ENCODE assay signal across 11 cellular contexts in genomic region chr6:43262780-43263313, GRCh38. TPM values are rescaled to one million over a fixed set of nuclear protein-coding genes. Genes with fewer than 3 reads are reported as not detected.
DNase-seq lines count a peak whose midpoint lies in the region; ATAC-seq and TF ChIP-seq lines count a peak whose summit lies in the region.
"Had no signal": no experiment of that assay in that cellular context is flagged by ENCODE, and none has a peak within 500 bp of the region (broad histone marks: within the 10 kb centered on the region; RNA-seq: fewer than 3 reads in every experiment).

No MANE protein-coding gene starts in this region.

- no peak overlapping the region for H3K23ac ChIP-seq in mesenchymal stem cell (ENCODE audit: low read length in 2 of 2)

- H3K79me1 ChIP-seq in mesenchymal stem cell (replicated peaks; ENCODE audit: low read length, poor library complexity, severe bottlenecking): no peaks in the 10 kb centered on the region

- H2BK15ac ChIP-seq in mesenchymal stem cell (ENCODE audit: low read depth, poor library complexity, severe bottlenecking): no peak overlapping the region

- no peak overlapping the region for H2BK5ac ChIP-seq in mesenchymal stem cell (ENCODE audit: low read depth, low read length, poor library complexity, severe bottlenecking)

- no peak overlapping the region for H2BK120ac ChIP-seq in mesenchymal stem cell (ENCODE audit: low read depth, low read length)

- H3K79me2 ChIP-seq in KMS-11 (ENCODE audit: insufficient read depth, low read depth): no peaks in the 10 kb centered on the region

- H3K36me3 ChIP-seq in KMS-11 (ENCODE audit: insufficient read depth) (no peaks in the 10 kb centered on the region), mesenchymal stem cell (ENCODE audit: control insufficient read depth in 1 of 2, insufficient read depth in 2 of 2, low read depth in 1 of 2, low read length in 2 of 2) (no peaks in the 10 kb centered on the region), upper lobe of right lung (no peaks in the 10 kb centered on the region)
- H3K36me3 ChIP-seq: BLaER1 had no signal

- H3K9me3 ChIP-seq in mesenchymal stem cell (ENCODE audit: control insufficient read depth, low read length) (no peaks in the 10 kb centered on the region), upper lobe of right lung (no peaks in the 10 kb centered on the region)
- H3K9me3 ChIP-seq: BLaER1 had no signal

- H3K27me3 Mint-ChIP-seq in stimulated activated naive CD8-positive, alpha-beta T cell treated with anti-CD3 and anti-CD28 coated beads, Interleukin-15, amount 100 ng/mL, for 72 hours: no peaks in the 10 kb centered on the region

- H4K8ac ChIP-seq in mesenchymal stem cell (ENCODE audit: low read length): no peak overlapping the region

- WGBS in mesenchymal stem cell: 92% methylated on average over 35 of the region's 39 CpGs

- H3K4me1 Mint-ChIP-seq in stimulated activated naive CD8-positive, alpha-beta T cell treated with anti-CD3 and anti-CD28 coated beads, Interleukin-15, amount 100 ng/mL, for 72 hours: peaks cover 10% of the 10 kb centered on the region

- H3K4me1 ChIP-seq in KMS-11 (ENCODE audit: low read depth, poor library complexity, severe bottlenecking): peaks cover 14% of the 10 kb centered on the region
- H3K4me1 ChIP-seq in mesenchymal stem cell (ENCODE audit: control insufficient read depth, insufficient read depth, low read depth, low read length): no peaks in the 10 kb centered on the region
- no peaks in the 10 kb centered on the region for H3K4me1 ChIP-seq in upper lobe of right lung
- H3K4me1 ChIP-seq: BLaER1 had no signal

- TF ChIP-seq CTCF in KMS-11 (conservative IDR thresholded peaks at IDR 0.05; ENCODE audit: low read depth, low read length) (no peak), upper lobe of right lung (IDR thresholded peaks at IDR 0.05) (no peak)

- no peak overlapping the region for H3K4me3 Mint-ChIP-seq in stimulated activated naive CD8-positive, alpha-beta T cell treated with anti-CD3 and anti-CD28 coated beads, Interleukin-15, amount 100 ng/mL, for 72 hours
- H3K4me3 Mint-ChIP-seq: CD4-positive, CD25-positive, alpha-beta regulatory T cell had no signal

- no peak for DNase-seq in stimulated activated naive CD8-positive, alpha-beta T cell treated with anti-CD3 and anti-CD28 coated beads, Interleukin-15, amount 100 ng/mL, for 72 hours
- DNase-seq in stimulated activated naive CD8-positive, alpha-beta T cell treated with anti-CD3 and anti-CD28 coated beads, Interleukin-15, Interleukin-2, amounts not matched to agents 100 U/mL and 50 U/mL, for 24 hours: no peak
- no peak for DNase-seq in mesenchymal stem cell
- peak; percentile 65 for DNase-seq in upper lobe of right lung
- DNase-seq in activated naive CD4-positive, alpha-beta T cell (lab: John Stamatoyannopoulos, UW): no peak
- DNase-seq in stimulated activated CD4-positive, alpha-beta T cell treated with anti-CD3 and anti-CD28 coated beads, Interleukin-12 subunit alpha, Interleukin-12 subunit beta, amount 100 ng/mL, for 4 hours: no peak
- DNase-seq: DMS79 had no signal

- H2AK5ac ChIP-seq in mesenchymal stem cell (ENCODE audit: low read length, severe bottlenecking): no peak overlapping the region

- no peak overlapping the region for H3K4me2 ChIP-seq in KMS-11
- H3K4me2 ChIP-seq in mesenchymal stem cell (ENCODE audit: low read length, poor library complexity, severe bottlenecking): no peak overlapping the region
- H3K4me2 ChIP-seq: BLaER1 had no signal

- peak overlapping the region; percentile 59 for H2AFZ ChIP-seq in KMS-11 (ENCODE audit: low read depth)
- no peak overlapping the region for H2AFZ ChIP-seq in mesenchymal stem cell (ENCODE audit: low read depth, low read length)

- H3K9me3 Mint-ChIP-seq in stimulated activated naive CD8-positive, alpha-beta T cell treated with anti-CD3 and anti-CD28 coated beads, Interleukin-15, amount 100 ng/mL, for 72 hours: no peaks in the 10 kb centered on the region
- H3K9me3 Mint-ChIP-seq: CD4-positive, CD25-positive, alpha-beta regulatory T cell had no signal

- intact Hi-C loops in upper lobe of right lung (cut with DNase I): no loop called here

- H3K27ac Mint-ChIP-seq in stimulated activated naive CD8-positive, alpha-beta T cell treated with anti-CD3 and anti-CD28 coated beads, Interleukin-15, amount 100 ng/mL, for 72 hours: no peak overlapping the region

- H4K20me1 ChIP-seq in KMS-11 (ENCODE audit: insufficient read depth): no peaks in the 10 kb centered on the region
- H4K20me1 ChIP-seq: BLaER1 had no signal

- H3K14ac ChIP-seq in mesenchymal stem cell (ENCODE audit: low read length in 2 of 2): no peak overlapping the region

- peak overlapping the region; percentile 28 for H4K91ac ChIP-seq in mesenchymal stem cell (ENCODE audit: low read length)

- no peak overlapping the region for H2BK12ac ChIP-seq in mesenchymal stem cell (ENCODE audit: low read length in 2 of 2)

- H3K27me3 ChIP-seq in KMS-11 (ENCODE audit: insufficient read depth, low read depth): no peaks in the 10 kb centered on the region
- peaks cover 33 to 50% of the 10 kb centered on the region in 2 experiments for H3K27me3 ChIP-seq in mesenchymal stem cell (ENCODE audit: control insufficient read depth in 1 of 2, insufficient read depth in 1 of 2, low read length in 2 of 2)
- no peaks in the 10 kb centered on the region for H3K27me3 ChIP-seq in upper lobe of right lung
- H3K27me3 ChIP-seq: BLaER1 had no signal

- ATAC-seq in stimulated activated naive CD8-positive, alpha-beta T cell treated with anti-CD3 and anti-CD28 coated beads, Interleukin-15, amount 100 ng/mL, for 72 hours: peak; percentile 8
- ATAC-seq in stimulated activated naive CD8-positive, alpha-beta T cell treated with anti-CD3 and anti-CD28 coated beads, Interleukin-15, Interleukin-2, amounts not matched to agents 100 U/mL and 50 U/mL, for 24 hours: no peak
- no peak for ATAC-seq in upper lobe of right lung
- ATAC-seq in HG03442 (IDR thresholded peaks at IDR 0.05; ENCODE audit: unreplicated experiment): no peak

- no peak overlapping the region for H3K9ac ChIP-seq in KMS-11
- H3K9ac ChIP-seq in mesenchymal stem cell (ENCODE audit: low read length): no peak overlapping the region
- H3K9ac ChIP-seq: BLaER1 had no signal

- H3K27ac ChIP-seq in KMS-11: no peak overlapping the region
- no peak overlapping the region for H3K27ac ChIP-seq in mesenchymal stem cell (ENCODE audit: low read length, poor library complexity, severe bottlenecking)
- H3K27ac ChIP-seq in upper lobe of right lung: no peak overlapping the region
- H3K27ac ChIP-seq: BLaER1 had no signal

- H3K4ac ChIP-seq in mesenchymal stem cell (ENCODE audit: low read depth in 1 of 2, low read length in 2 of 2): no peak overlapping the region

- no peak overlapping the region for H3K18ac ChIP-seq in mesenchymal stem cell (ENCODE audit: low read depth in 1 of 2, low read length in 2 of 2)

- H3K4me3 ChIP-seq in KMS-11 (IDR thresholded peaks at IDR 0.05; ENCODE audit: insufficient read depth, low read depth, low read length) (no peak overlapping the region), mesenchymal stem cell (ENCODE audit: insufficient read depth in 1 of 2, low read depth in 1 of 2, low read length in 2 of 2) (no peak overlapping the region), upper lobe of right lung (no peak overlapping the region)
- H3K4me3 ChIP-seq: BLaER1 had no signal

RNA-seq across cellular contexts. Expression of gene TTBK1, which starts 19.6 kb away (rescaled TPM):
- polyA plus RNA-seq in mesenchymal stem cell (2013, experiment 1 of 2): not detected
- under 0.01 TPM for polyA plus RNA-seq in mesenchymal stem cell (2013, experiment 2 of 2)
- total RNA-seq in upper lobe of right lung: 0.17 TPM
- polyA plus RNA-seq: CD4-positive, CD25-positive, alpha-beta regulatory T cell had no signal

RNA-seq across cellular contexts. Expression of gene DNPH1, which starts 33.6 kb away (rescaled TPM):
- 58.5 TPM for polyA plus RNA-seq in mesenchymal stem cell (2013, experiment 1 of 2)
- 60.4 TPM for polyA plus RNA-seq in mesenchymal stem cell (2013, experiment 2 of 2)
- total RNA-seq in upper lobe of right lung: 27.6 TPM

RNA-seq across cellular contexts. Expression of gene SLC22A7, which starts 35.2 kb away (rescaled TPM):
- polyA plus RNA-seq in mesenchymal stem cell (2013, experiment 1 of 2): not detected
- not detected for polyA plus RNA-seq in mesenchymal stem cell (2013, experiment 2 of 2)
- not detected for total RNA-seq in upper lobe of right lung
- total RNA-seq: CD4-positive, CD25-positive, alpha-beta regulatory T cell had no signal
- polyA plus RNA-seq: CD4-positive, CD25-positive, alpha-beta regulatory T cell had no signal

RNA-seq across cellular contexts. Expression of gene CRIP3, which starts 45.8 kb away (rescaled TPM):
- polyA plus RNA-seq in mesenchymal stem cell (2013, experiment 1 of 2): not detected
- polyA plus RNA-seq in mesenchymal stem cell (2013, experiment 2 of 2): not detected
- 0.90 TPM for total RNA-seq in upper lobe of right lung
